Comparison of ENCODE assay signal across 8 cellular contexts in the genomic region with DNA sequence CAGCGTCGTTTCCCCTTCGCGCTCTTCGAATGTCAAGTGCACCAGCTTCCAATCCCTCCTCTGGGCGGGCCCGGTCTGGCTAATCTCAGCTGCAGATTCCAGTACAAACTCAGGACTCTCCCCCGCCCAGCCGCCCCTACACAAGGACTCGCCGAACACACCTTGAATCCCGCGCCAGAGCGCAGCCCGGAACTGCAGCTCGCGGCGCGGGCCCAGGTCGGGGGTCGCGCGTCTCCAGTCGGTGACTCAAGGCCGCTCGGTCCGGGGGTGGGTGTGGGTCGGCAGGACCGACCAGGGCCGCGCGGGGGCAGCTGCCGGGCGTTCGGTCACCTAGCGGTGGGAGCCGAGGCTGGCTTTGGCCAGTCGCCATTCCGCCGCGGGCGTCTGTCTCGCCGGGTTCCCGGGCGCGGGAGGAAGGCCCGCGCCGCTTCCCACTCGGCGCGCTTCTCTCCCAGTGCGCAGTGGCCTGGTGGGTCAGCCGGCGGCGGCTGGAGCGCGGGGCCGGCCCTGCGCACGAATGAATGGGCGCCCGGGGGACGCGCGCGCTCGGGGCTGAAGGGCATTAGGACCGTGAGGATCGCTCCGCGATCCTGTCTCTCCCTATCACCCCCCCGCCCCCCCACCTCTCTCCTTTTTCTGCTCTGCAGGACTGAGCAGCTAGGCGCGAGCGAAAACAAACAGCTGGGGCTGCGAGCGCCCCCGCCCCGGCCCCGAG. TPM values are rescaled to one million over a fixed set of nuclear protein-coding genes. Genes with fewer than 3 reads are reported as not detected.
DNase-seq lines count a peak whose midpoint lies in the region; ATAC-seq and TF ChIP-seq lines count a peak whose summit lies in the region.

A gene (plus strand): TSS at position 628 of the 715 bp plus-strand sequence. CDS start 133 bp downstream, outside the sequence.

- peaks cover 9% of the 10 kb centered on the region for H3K36me3 Mint-ChIP-seq in T-helper 17 cell (ENCODE audit: low read depth)

- H3K4me3 ChIP-seq in AG09309 (ENCODE audit: control insufficient read depth, low read depth, low read length): peak within 1 kb of the TSS; percentile 50
- H3K4me3 ChIP-seq in foreskin fibroblast (ENCODE audit: low read depth in 1 of 2, low read length in 2 of 2): peak within 1 kb of the TSS; percentile 52 to 84
- peak within 1 kb of the TSS; percentile 93 to 95 for H3K4me3 ChIP-seq in neuronal stem cell (ENCODE audit: low read length in 2 of 2)

- H4K91ac ChIP-seq in neuronal stem cell (ENCODE audit: low read depth, low read length, poor library complexity): peak within 1 kb of the TSS; percentile 35

- no peak within 1 kb of the TSS for H3K27ac Mint-ChIP-seq in T-helper 17 cell

- no peak within 1 kb of the TSS for H3K27ac ChIP-seq in neuronal stem cell (replicated peaks; ENCODE audit: low read length)

- TF ChIP-seq CTCF in AG09309 (IDR thresholded peaks at IDR 0.05; ENCODE audit: control insufficient read depth, insufficient read depth, low read depth, low read length, missing control alignments) (peak; percentile 15), GM20000 (IDR thresholded peaks at IDR 0.05; ENCODE audit: extremely low read depth, missing control alignments) (no peak), foreskin fibroblast (IDR thresholded peaks at IDR 0.05; ENCODE audit: low read depth, low read length) (peak; percentile 15)

- peak within 1 kb of the TSS; percentile 99 for H3K9ac ChIP-seq in neuronal stem cell (ENCODE audit: low read depth, low read length, poor library complexity)

- H3K27me3 ChIP-seq in neuronal stem cell (ENCODE audit: control insufficient read depth in 3 of 3, insufficient read depth in 3 of 3, low read depth in 1 of 3, low read length in 3 of 3): peaks cover 0 to 22% (median 0%) of the 10 kb centered on the region in 3 experiments

- peak within 1 kb of the TSS; percentile 87 for H3K4me3 Mint-ChIP-seq in T-helper 17 cell

- no CpG with 5 or more reads among the region's 82 CpGs for WGBS in neuronal stem cell (ENCODE audit: extremely low coverage in 2 of 2, insufficient read length in 2 of 2, insufficient replicate concordance in 1 of 2), 2 donors

- peak within 1 kb of the TSS; percentile 34 for H2BK15ac ChIP-seq in neuronal stem cell (ENCODE audit: low read length)

- H3K4me1 Mint-ChIP-seq in T-helper 17 cell: peaks cover 7% of the 10 kb centered on the region

- H3K23ac ChIP-seq in neuronal stem cell (ENCODE audit: low read depth, low read length, poor library complexity): peak within 1 kb of the TSS; percentile 80

- H3K9me3 ChIP-seq in T-helper 17 cell (ENCODE audit: control insufficient read depth, low read length, poor library complexity, severe bottlenecking) (no peaks in the 10 kb centered on the region), neuronal stem cell (replicated peaks in 1 of 2; ENCODE audit: control insufficient read depth in 2 of 2, insufficient read depth in 1 of 2, low read depth in 1 of 2, low read length in 2 of 2) (no peaks in the 10 kb centered on the region)

- H4K8ac ChIP-seq in neuronal stem cell (ENCODE audit: low read depth, low read length): no peak within 1 kb of the TSS

- ATAC-seq in T-helper 17 cell: no peak
- no peak for ATAC-seq in HG03520 (IDR thresholded peaks at IDR 0.05; ENCODE audit: unreplicated experiment)
- ATAC-seq in GM21423 (IDR thresholded peaks at IDR 0.05; ENCODE audit: unreplicated experiment): no peak
- ATAC-seq in HG02885 (IDR thresholded peaks at IDR 0.05; ENCODE audit: poor library complexity, unreplicated experiment): no peak

- no peak within 1 kb of the TSS for H2BK12ac ChIP-seq in neuronal stem cell (ENCODE audit: low read length)

- H3K36me3 ChIP-seq in neuronal stem cell (replicated peaks in 1 of 2; ENCODE audit: control insufficient read depth in 2 of 2, insufficient read depth in 2 of 2, low read length in 2 of 2): peaks cover 0 to 21% of the 10 kb centered on the region in 2 donors

- H3K4me2 ChIP-seq in neuronal stem cell (ENCODE audit: insufficient read depth, low read length, poor library complexity, severe bottlenecking): peak within 1 kb of the TSS; percentile 97

- H2BK5ac ChIP-seq in neuronal stem cell (ENCODE audit: low read length): peak within 1 kb of the TSS; percentile 44

- H3K79me1 ChIP-seq in neuronal stem cell (ENCODE audit: low read depth, low read length): no peaks in the 10 kb centered on the region

- H3K27me3 Mint-ChIP-seq in T-helper 17 cell: peaks cover 71% of the 10 kb centered on the region

- peaks cover 13 to 25% of the 10 kb centered on the region in 2 donors for H3K4me1 ChIP-seq in neuronal stem cell (ENCODE audit: control insufficient read depth in 2 of 2, insufficient read depth in 1 of 2, low read depth in 1 of 2, low read length in 2 of 2)

- no peak for DNase-seq in AG09309 (ENCODE audit: low read depth)
- peak; percentile 72 for DNase-seq in GM20000 (ENCODE audit: low spot score)
- DNase-seq in T-helper 17 cell: no peak
- peak in 1 of 2 donors; percentile 67 for DNase-seq in foreskin fibroblast
- DNase-seq in neuronal stem cell (ENCODE audit: low spot score): peak; percentile 54

- peak within 1 kb of the TSS; percentile 97 for H2AFZ ChIP-seq in neuronal stem cell (ENCODE audit: low read length)

- H3K14ac ChIP-seq in neuronal stem cell (ENCODE audit: low read length): peak within 1 kb of the TSS; percentile 72

- H3K18ac ChIP-seq in neuronal stem cell (ENCODE audit: low read length): peak within 1 kb of the TSS; percentile 98

- peak within 1 kb of the TSS; percentile 25 for H2BK120ac ChIP-seq in neuronal stem cell (ENCODE audit: low read depth, low read length)

- H3K4ac ChIP-seq in neuronal stem cell (ENCODE audit: low read length): no peak within 1 kb of the TSS

- H2AK5ac ChIP-seq in neuronal stem cell (ENCODE audit: low read depth, low read length): peak within 1 kb of the TSS; percentile 28

RNA-seq across cellular contexts. Expression of the gene that starts here (rescaled TPM):
- total RNA-seq in T-helper 17 cell: under 1 TPM; 0.05 TPM
- polyA plus RNA-seq in neuronal stem cell (2013, experiment 1 of 2): 17.1 TPM
- 17.4 TPM for polyA plus RNA-seq in neuronal stem cell (2013, experiment 2 of 2)

Comparison
In these comparisons a context has a peak if more than half of its experiments do, and no peak if none do; other contexts are left out.
1. DNase-seq: peak in GM20000 (single experiment) and neuronal stem cell (single experiment); none in AG09309 (single experiment) and T-helper 17 cell (0 of 3).
2. Peak in every context shown above with its lines, with median percentiles within 50 percentile points of each other: H3K4me3 ChIP-seq.